Comparison of ENCODE assay signal across 1 cellular context in the genomic region with DNA sequence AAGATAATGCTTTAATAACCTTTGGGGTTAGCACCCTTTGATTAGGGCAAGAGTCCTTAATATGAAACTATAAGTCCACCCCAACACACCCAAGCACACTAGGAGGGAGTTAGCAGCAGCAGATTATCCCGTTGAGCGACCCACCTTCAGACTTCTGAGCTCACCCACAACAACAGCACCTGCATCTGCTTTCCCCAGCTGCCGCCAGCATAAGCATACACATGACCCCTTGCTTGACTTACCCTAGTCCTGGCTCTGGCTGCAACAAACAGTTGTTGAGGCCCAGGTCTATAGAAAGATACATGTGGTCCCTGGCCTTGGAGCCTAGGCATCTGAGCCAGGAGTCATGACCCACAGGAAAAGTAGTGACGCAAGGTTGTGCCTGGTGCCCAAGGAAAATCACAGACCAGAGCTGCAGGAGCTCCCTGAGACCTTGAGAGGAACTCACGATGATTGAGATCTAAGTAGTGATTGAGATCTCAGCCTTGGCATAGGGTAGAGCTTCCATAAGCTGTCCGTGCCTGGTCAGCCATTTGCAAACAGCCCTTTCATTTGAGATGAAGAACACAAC.
TF ChIP-seq lines count a peak whose summit lies in the region.

No MANE protein-coding gene starts in this region.

TF ChIP-seq in GM12878, 131 proteins besides CTCF, POLR2A, EP300 and RAD21:
- TF ChIP-seq, protein P1, sequence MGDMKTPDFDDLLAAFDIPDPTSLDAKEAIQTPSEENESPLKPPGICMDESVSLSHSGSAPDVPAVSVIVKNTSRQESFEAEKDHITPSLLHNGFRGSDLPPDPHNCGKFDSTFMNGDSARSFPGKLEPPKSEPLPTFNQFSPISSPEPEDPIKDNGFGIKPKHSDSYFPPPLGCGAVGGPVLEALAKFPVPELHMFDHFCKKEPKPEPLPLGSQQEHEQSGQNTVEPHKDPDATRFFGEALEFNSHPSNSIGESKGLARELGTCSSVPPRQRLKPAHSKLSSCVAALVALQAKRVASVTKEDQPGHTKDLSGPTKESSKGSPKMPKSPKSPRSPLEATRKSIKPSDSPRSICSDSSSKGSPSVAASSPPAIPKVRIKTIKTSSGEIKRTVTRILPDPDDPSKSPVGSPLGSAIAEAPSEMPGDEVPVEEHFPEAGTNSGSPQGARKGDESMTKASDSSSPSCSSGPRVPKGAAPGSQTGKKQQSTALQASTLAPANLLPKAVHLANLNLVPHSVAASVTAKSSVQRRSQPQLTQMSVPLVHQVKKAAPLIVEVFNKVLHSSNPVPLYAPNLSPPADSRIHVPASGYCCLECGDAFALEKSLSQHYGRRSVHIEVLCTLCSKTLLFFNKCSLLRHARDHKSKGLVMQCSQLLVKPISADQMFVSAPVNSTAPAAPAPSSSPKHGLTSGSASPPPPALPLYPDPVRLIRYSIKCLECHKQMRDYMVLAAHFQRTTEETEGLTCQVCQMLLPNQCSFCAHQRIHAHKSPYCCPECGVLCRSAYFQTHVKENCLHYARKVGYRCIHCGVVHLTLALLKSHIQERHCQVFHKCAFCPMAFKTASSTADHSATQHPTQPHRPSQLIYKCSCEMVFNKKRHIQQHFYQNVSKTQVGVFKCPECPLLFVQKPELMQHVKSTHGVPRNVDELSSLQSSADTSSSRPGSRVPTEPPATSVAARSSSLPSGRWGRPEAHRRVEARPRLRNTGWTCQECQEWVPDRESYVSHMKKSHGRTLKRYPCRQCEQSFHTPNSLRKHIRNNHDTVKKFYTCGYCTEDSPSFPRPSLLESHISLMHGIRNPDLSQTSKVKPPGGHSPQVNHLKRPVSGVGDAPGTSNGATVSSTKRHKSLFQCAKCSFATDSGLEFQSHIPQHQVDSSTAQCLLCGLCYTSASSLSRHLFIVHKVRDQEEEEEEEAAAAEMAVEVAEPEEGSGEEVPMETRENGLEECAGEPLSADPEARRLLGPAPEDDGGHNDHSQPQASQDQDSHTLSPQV (IDR thresholded peaks at IDR 0.05): no peak
- TF ChIP-seq E2F8 (IDR thresholded peaks at IDR 0.05; ENCODE audit: low read depth, partially characterized antibody) (no peak), ZBED1 (IDR thresholded peaks at IDR 0.05; ENCODE audit: borderline replicate concordance) (no peak), ZNF384 (IDR thresholded peaks at IDR 0.05; ENCODE audit: borderline replicate concordance, low read depth, low read length) (no peak), RELA (IDR thresholded peaks at IDR 0.05; ENCODE audit: borderline replicate concordance, partially characterized antibody) (no peak), EGR1 (IDR thresholded peaks at IDR 0.05; ENCODE audit: borderline replicate concordance in 1 of 2, low read depth in 2 of 2, low read length in 2 of 2) (no peak), IRF4 (IDR thresholded peaks at IDR 0.05; ENCODE audit: low read depth, low read length) (no peak), BCLAF1 (IDR thresholded peaks at IDR 0.05) (no peak)
- TF ChIP-seq, protein P2, sequence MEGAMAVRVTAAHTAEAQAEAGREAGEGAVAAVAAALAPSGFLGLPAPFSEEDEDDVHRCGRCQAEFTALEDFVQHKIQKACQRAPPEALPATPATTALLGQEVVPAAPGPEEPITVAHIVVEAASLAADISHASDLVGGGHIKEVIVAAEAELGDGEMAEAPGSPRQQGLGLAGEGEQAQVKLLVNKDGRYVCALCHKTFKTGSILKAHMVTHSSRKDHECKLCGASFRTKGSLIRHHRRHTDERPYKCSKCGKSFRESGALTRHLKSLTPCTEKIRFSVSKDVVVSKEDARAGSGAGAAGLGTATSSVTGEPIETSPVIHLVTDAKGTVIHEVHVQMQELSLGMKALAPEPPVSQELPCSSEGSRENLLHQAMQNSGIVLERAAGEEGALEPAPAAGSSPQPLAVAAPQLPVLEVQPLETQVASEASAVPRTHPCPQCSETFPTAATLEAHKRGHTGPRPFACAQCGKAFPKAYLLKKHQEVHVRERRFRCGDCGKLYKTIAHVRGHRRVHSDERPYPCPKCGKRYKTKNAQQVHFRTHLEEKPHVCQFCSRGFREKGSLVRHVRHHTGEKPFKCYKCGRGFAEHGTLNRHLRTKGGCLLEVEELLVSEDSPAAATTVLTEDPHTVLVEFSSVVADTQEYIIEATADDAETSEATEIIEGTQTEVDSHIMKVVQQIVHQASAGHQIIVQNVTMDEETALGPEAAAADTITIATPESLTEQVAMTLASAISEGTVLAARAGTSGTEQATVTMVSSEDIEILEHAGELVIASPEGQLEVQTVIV (IDR thresholded peaks at IDR 0.05; ENCODE audit: borderline replicate concordance, partially characterized antibody): no peak
